9 cellular contexts compared by ENCODE assay signal in genomic region chr12:52903285-52903854, GRCh38. TPM values are rescaled to one million over a fixed set of nuclear protein-coding genes. Genes with fewer than 3 reads are reported as not detected.
A peak's percentile ranks its signal among the peaks of the same experiment; 100 is the strongest.
DNase-seq lines count a peak whose midpoint lies in the region; ATAC-seq and TF ChIP-seq lines count a peak whose summit lies in the region.
"Had no signal": no experiment of that assay in that cellular context is flagged by ENCODE, and none has a peak within 500 bp of the region (broad histone marks: within the 10 kb centered on the region; RNA-seq: fewer than 3 reads in every experiment).

No MANE protein-coding gene starts in this region.

- peaks cover 0 to 18% of the 10 kb centered on the region in 2 donors for H3K4me1 ChIP-seq in esophagus (ENCODE audit: control insufficient read depth in 2 of 2, insufficient read depth in 2 of 2, low read length in 1 of 2)

- peak overlapping the region; percentile 65 for H3K27ac Mint-ChIP-seq in stimulated activated memory B cell treated with anti-CD40 and anti-IgM and Interleukin-4, amounts not matched to agents 10 μg/mL and 1 μg/mL and 100 μg/mL, for 72 hours

- ATAC-seq in GM21723 (IDR thresholded peaks at IDR 0.05; ENCODE audit: unreplicated experiment), result peak; percentile 53
- ATAC-seq in stimulated activated memory B cell treated with anti-CD40 and anti-IgM and Interleukin-4, amounts not matched to agents 10 μg/mL and 1 μg/mL and 100 μg/mL, for 72 hours, result peak; percentile 66
- no peak for ATAC-seq in HG03439 (IDR thresholded peaks at IDR 0.05; ENCODE audit: unreplicated experiment)

- CTCF ChIA-PET in AG04450 (lab: Charles Lee), result interaction anchor here (0.5 to 2.3 kb wide), 5 partner anchors 18 to 322 kb away, joined by 3 to 8 read pairs (median 3); no protein-coding TSS in a partner anchor

- H3K36me3 ChIP-seq in esophagus (ENCODE audit: control insufficient read depth in 2 of 2, insufficient read depth in 2 of 2, low read length in 1 of 2), result no peaks in the 10 kb centered on the region

- POLR2A ChIA-PET in AG04450 (lab: Yijun Ruan, JAX), result interaction anchor here (0.6 kb wide), 1 partner anchor 11 kb away, joined by 3 read pairs; no protein-coding TSS in a partner anchor

- 4 to 6% methylated on average over 25 to 34 of the region's 34 CpGs for WGBS in esophagus, 2 donors

- peaks cover 7% of the 10 kb centered on the region for H3K4me1 Mint-ChIP-seq in stimulated activated memory B cell treated with anti-CD40 and anti-IgM and Interleukin-4, amounts not matched to agents 10 μg/mL and 1 μg/mL and 100 μg/mL, for 72 hours

- H3K4me3 Mint-ChIP-seq in stimulated activated memory B cell treated with anti-CD40 and anti-IgM and Interleukin-4, amounts not matched to agents 10 μg/mL and 1 μg/mL and 100 μg/mL, for 72 hours, result peak overlapping the region; percentile 38

- H3K27me3 ChIP-seq in AG04450 (ENCODE audit: control insufficient read depth, insufficient read depth, low read length), result no peaks in the 10 kb centered on the region
- no peaks in the 10 kb centered on the region for H3K27me3 ChIP-seq in esophagus (ENCODE audit: control insufficient read depth in 1 of 2, insufficient read depth in 2 of 2, low read length in 2 of 2)

- no peak overlapping the region for H3K27ac ChIP-seq in AG04450 (ENCODE audit: low read depth, low read length)
- no peak overlapping the region for H3K27ac ChIP-seq in esophagus (ENCODE audit: low read depth in 2 of 2, low read length in 1 of 2)

- no peak for TF ChIP-seq CTCF in AG04450 (IDR thresholded peaks at IDR 0.05; ENCODE audit: low read depth, low read length)

- DNase-seq in AG04450 (ENCODE audit: low read depth, low spot score) (no peak), NCI-H345 (lab: John Stamatoyannopoulos, UW) (peak; percentile 87), mucosa of gallbladder (ENCODE audit: low spot score) (peak; percentile 55)
- DNase-seq in activated CD8-positive, alpha-beta memory T cell treated with anti-CD3 and anti-CD28 coated beads, Interleukin-2, amount 50 U/mL, for 48 hours, result peak; percentile 79

- peak overlapping the region; percentile 45 for H3K4me3 ChIP-seq in AG04450 (ENCODE audit: low read depth, low read length)
- H3K4me3 ChIP-seq in esophagus (ENCODE audit: low read depth in 1 of 2, low read length in 2 of 2), result peak overlapping the region; percentile 27 to 49

- no peaks in the 10 kb centered on the region; the same call in 1 of the 2 replicates for H3K9me3 ChIP-seq in AG04450 (ENCODE audit: control insufficient read depth, insufficient read depth, low read length)
- H3K9me3 ChIP-seq in esophagus (ENCODE audit: control insufficient read depth in 2 of 2, insufficient read depth in 1 of 2, low read depth in 1 of 2, low read length in 1 of 2), result no peaks in the 10 kb centered on the region

- no peaks in the 10 kb centered on the region for H3K9me3 Mint-ChIP-seq in stimulated activated memory B cell treated with anti-CD40 and anti-IgM and Interleukin-4, amounts not matched to agents 10 μg/mL and 1 μg/mL and 100 μg/mL, for 72 hours

- peaks cover 68% of the 10 kb centered on the region for H3K27me3 Mint-ChIP-seq in stimulated activated memory B cell treated with anti-CD40 and anti-IgM and Interleukin-4, amounts not matched to agents 10 μg/mL and 1 μg/mL and 100 μg/mL, for 72 hours

- no peaks in the 10 kb centered on the region for H3K36me3 Mint-ChIP-seq in stimulated activated memory B cell treated with anti-CD40 and anti-IgM and Interleukin-4, amounts not matched to agents 10 μg/mL and 1 μg/mL and 100 μg/mL, for 72 hours

RNA-seq across cellular contexts. Expression of gene KRT8, which starts 1.5 kb away (rescaled TPM):
- 18.2 and 22.1 TPM in 2 replicates for polyA plus RNA-seq in AG04450 (2011; rRNA removed)
- polyA minus RNA-seq in AG04450 (2011; rRNA and poly(A)+ RNA removed), result 13.1 and 17.7 TPM in 2 replicates
- 100 to 1,000 TPM in 1 of 2 donors, 10 to 100 TPM in 1; 38.7 to 105 TPM for polyA plus RNA-seq in esophagus
- 1,446 TPM for total RNA-seq in mucosa of gallbladder

RNA-seq across cellular contexts. Expression of gene KRT18, which starts 45.5 kb away (rescaled TPM):
- 71.6 and 85.6 TPM in 2 replicates for polyA plus RNA-seq in AG04450 (2011; rRNA removed)
- 75.0 and 87.0 TPM in 2 replicates for polyA minus RNA-seq in AG04450 (2011; rRNA and poly(A)+ RNA removed)
- polyA plus RNA-seq in esophagus, result 100 to 1,000 TPM; 101 to 256 TPM
- 564 TPM for total RNA-seq in mucosa of gallbladder

RNA-seq across cellular contexts. Expression of gene KRT78, which starts 54.6 kb away (rescaled TPM):
- polyA plus RNA-seq in AG04450 (2011; rRNA removed), result not detected in 2 replicates
- polyA minus RNA-seq in AG04450 (2011; rRNA and poly(A)+ RNA removed), result not detected in 2 replicates
- polyA plus RNA-seq in esophagus, result 1,000 to 10,000 TPM in 1 of 2 donors, 100 to 1,000 TPM in 1; 633 to 1,998 TPM
- total RNA-seq in mucosa of gallbladder, result not detected
- total RNA-seq: temporal lobe had no signal

Comparison
In these comparisons a context has a peak if more than half of its experiments do, and no peak if none do; other contexts are left out.
1. RNA of gene KRT78, which starts 54.6 kb away (polyA plus RNA-seq): 633 to 1,998 TPM in esophagus; not detected in AG04450; every median in the first group is over 100 times any median in the second.